Comparison of ENCODE assay signal across 2 cellular contexts in genomic region chr16:58501242-58502131, GRCh38.
A peak's percentile ranks its signal among the peaks of the same experiment; 100 is the strongest.
TF ChIP-seq lines count a peak whose summit lies in the region.

No MANE protein-coding gene starts in this region.

TF ChIP-seq in HEK293, 187 proteins besides CTCF, POLR2A, EP300 and RAD21 (continued from another document):
- TF ChIP-seq PBX3 (CRISPR knock-in tag; IDR thresholded peaks at IDR 0.05), result no peak
- TF ChIP-seq ZNF776 (tag by site-specific recombination; IDR thresholded peaks at IDR 0.05; ENCODE audit: borderline replicate concordance), result no peak
- TF ChIP-seq ZNF549 (tag by site-specific recombination; IDR thresholded peaks at IDR 0.05), result no peak
- TF ChIP-seq ZNF24 (tag by site-specific recombination; IDR thresholded peaks at IDR 0.05), result peak; percentile 69; the same call in 1 of the 2 replicates
- TF ChIP-seq ZXDB (tag by site-specific recombination; IDR thresholded peaks at IDR 0.05), result peak; percentile 38

TF ChIP-seq in HepG2, 621 proteins besides CTCF, POLR2A, EP300 and RAD21 (continued from another document and continues in another):
- TF ChIP-seq HOXA3 (CRISPR knock-in tag; IDR thresholded peaks at IDR 0.05), result 0 out of 2 replicates have a peak, but pooled peaks have one; percentile 30
- TF ChIP-seq AGO1 (IDR thresholded peaks at IDR 0.05; ENCODE audit: low read depth, low read length, poor library complexity, severe bottlenecking), result peak; percentile 23
- TF ChIP-seq GLI4 (CRISPR knock-in tag; IDR thresholded peaks at IDR 0.05; ENCODE audit: borderline replicate concordance), result 0 out of 2 replicates have a peak, but pooled peaks have one; percentile 51
- peak; percentile 66 for TF ChIP-seq RXRA (CRISPR knock-in tag; IDR thresholded peaks at IDR 0.05)
- no peak for TF ChIP-seq ZNF615 (CRISPR knock-in tag; IDR thresholded peaks at IDR 0.05; ENCODE audit: borderline replicate concordance)
- TF ChIP-seq POLR2AphosphoS5 (IDR thresholded peaks at IDR 0.05; ENCODE audit: low read depth, low read length), result no peak
- no peak for TF ChIP-seq ZNF749 (CRISPR knock-in tag; IDR thresholded peaks at IDR 0.05; ENCODE audit: borderline replicate concordance)
- no peak for TF ChIP-seq ZBTB39 (CRISPR knock-in tag; IDR thresholded peaks at IDR 0.05)
- peak; percentile 68; the same call in 1 of the 2 replicates for TF ChIP-seq ZC3H13 (CRISPR knock-in tag; IDR thresholded peaks at IDR 0.05)
- peak; percentile 47; the same call in 1 of the 2 replicates for TF ChIP-seq ZNF891 (CRISPR knock-in tag; IDR thresholded peaks at IDR 0.05)
- no peak for TF ChIP-seq HES4 (CRISPR knock-in tag; IDR thresholded peaks at IDR 0.05; ENCODE audit: borderline replicate concordance)
- TF ChIP-seq ATF7 (IDR thresholded peaks at IDR 0.05), result peak; percentile 75
- TF ChIP-seq ATF7 (CRISPR knock-in tag; IDR thresholded peaks at IDR 0.05), result peak; percentile 96
- no peak for TF ChIP-seq ZNF34 (CRISPR knock-in tag; IDR thresholded peaks at IDR 0.05; ENCODE audit: borderline replicate concordance)
- no peak for TF ChIP-seq FIP1L1 (IDR thresholded peaks at IDR 0.05; ENCODE audit: borderline replicate concordance, insufficient read depth, low read depth, low read length)
- no peak for TF ChIP-seq POLR2AphosphoS2 (IDR thresholded peaks at IDR 0.05; ENCODE audit: low read depth, low read length)
- no peak for TF ChIP-seq CENPT (CRISPR knock-in tag; IDR thresholded peaks at IDR 0.05; ENCODE audit: low read depth)
- TF ChIP-seq ZNF101 (CRISPR knock-in tag; IDR thresholded peaks at IDR 0.05; ENCODE audit: borderline replicate concordance, low read depth), result no peak
- 0 out of 2 replicates have a peak, but pooled peaks have one; percentile 19 for TF ChIP-seq KDM2A (CRISPR knock-in tag; IDR thresholded peaks at IDR 0.05; ENCODE audit: borderline replicate concordance, low read depth)
- TF ChIP-seq TFDP2 (CRISPR knock-in tag; IDR thresholded peaks at IDR 0.05), result peak; percentile 62; the same call in 1 of the 2 replicates
- 0 out of 2 replicates have a peak, but pooled peaks have one; percentile 14 for TF ChIP-seq PAXIP1 (CRISPR knock-in tag; conservative IDR thresholded peaks at IDR 0.05)
- no peak for TF ChIP-seq ZXDC (CRISPR knock-in tag; IDR thresholded peaks at IDR 0.05)
- TF ChIP-seq HDAC1 (CRISPR knock-in tag; IDR thresholded peaks at IDR 0.05), result no peak
- TF ChIP-seq HHEX (CRISPR knock-in tag; IDR thresholded peaks at IDR 0.05), result no peak
- 0 out of 2 replicates have a peak, but pooled peaks have one; percentile 28 for TF ChIP-seq ZNF335 (CRISPR knock-in tag; IDR thresholded peaks at IDR 0.05)
- peak; percentile 35; the same call in 1 of the 2 replicates for TF ChIP-seq PHF20 (CRISPR knock-in tag; IDR thresholded peaks at IDR 0.05)
- no peak for TF ChIP-seq ARNT (IDR thresholded peaks at IDR 0.05)
- TF ChIP-seq ZNF607 (CRISPR knock-in tag; IDR thresholded peaks at IDR 0.05; ENCODE audit: borderline replicate concordance), result 0 out of 2 replicates have a peak, but pooled peaks have one; percentile 15
- TF ChIP-seq ZNF800 (CRISPR knock-in tag; IDR thresholded peaks at IDR 0.05), result no peak
- no peak for TF ChIP-seq CEBPG (CRISPR knock-in tag; IDR thresholded peaks at IDR 0.05)
- no peak for TF ChIP-seq DR1 (CRISPR knock-in tag; IDR thresholded peaks at IDR 0.05)
- TF ChIP-seq ZSCAN20 (CRISPR knock-in tag; IDR thresholded peaks at IDR 0.05; ENCODE audit: borderline replicate concordance), result no peak
- TF ChIP-seq ZNF430 (CRISPR knock-in tag; IDR thresholded peaks at IDR 0.05), result no peak
- 0 out of 2 replicates have a peak, but pooled peaks have one; percentile 20 for TF ChIP-seq JUND (CRISPR knock-in tag; IDR thresholded peaks at IDR 0.05)
- peak; percentile 67; the same call in 1 of the 2 replicates for TF ChIP-seq MEIS2 (CRISPR knock-in tag; IDR thresholded peaks at IDR 0.05)
- peak; percentile 16; the same call in 1 of the 2 replicates for TF ChIP-seq SP2 (CRISPR knock-in tag; IDR thresholded peaks at IDR 0.05)
- TF ChIP-seq THAP11 (CRISPR knock-in tag; IDR thresholded peaks at IDR 0.05), result no peak
- peak; percentile 57; the same call in 1 of the 2 replicates for TF ChIP-seq ZGPAT (CRISPR knock-in tag; IDR thresholded peaks at IDR 0.05)
- TF ChIP-seq ZFP36L1 (CRISPR knock-in tag; IDR thresholded peaks at IDR 0.05), result no peak
- TF ChIP-seq CSRNP1 (CRISPR knock-in tag; IDR thresholded peaks at IDR 0.05), result no peak
- TF ChIP-seq SAP130 (CRISPR knock-in tag; IDR thresholded peaks at IDR 0.05; ENCODE audit: low read depth), result peak; percentile 57
- no peak for TF ChIP-seq NR2F2 (IDR thresholded peaks at IDR 0.05; ENCODE audit: borderline replicate concordance, low read depth)
- 0 out of 2 replicates have a peak, but pooled peaks have one; percentile 18 for TF ChIP-seq ZNF737 (CRISPR knock-in tag; IDR thresholded peaks at IDR 0.05; ENCODE audit: borderline replicate concordance)
- no peak for TF ChIP-seq AHR (CRISPR knock-in tag; IDR thresholded peaks at IDR 0.05)
- 0 out of 2 replicates have a peak, but pooled peaks have one; percentile 17 for TF ChIP-seq ZBTB21 (CRISPR knock-in tag; IDR thresholded peaks at IDR 0.05)
- peak; percentile 97 for TF ChIP-seq CREB1 (IDR thresholded peaks at IDR 0.05)
- peak; percentile 67 for TF ChIP-seq CREB1 (CRISPR knock-in tag; IDR thresholded peaks at IDR 0.05)
- TF ChIP-seq KLF13 (CRISPR knock-in tag; IDR thresholded peaks at IDR 0.05), result no peak
- no peak for TF ChIP-seq PBX2 (CRISPR knock-in tag; IDR thresholded peaks at IDR 0.05)
- no peak for TF ChIP-seq NFKB2 (CRISPR knock-in tag; IDR thresholded peaks at IDR 0.05; ENCODE audit: borderline replicate concordance)
- TF ChIP-seq SMAD9 (CRISPR knock-in tag; IDR thresholded peaks at IDR 0.05), result no peak
- no peak for TF ChIP-seq ATF7-NPFF (CRISPR knock-in tag; IDR thresholded peaks at IDR 0.05; ENCODE audit: low read depth)
